ENCODE assay signal across 8 cellular contexts in the genomic region with DNA sequence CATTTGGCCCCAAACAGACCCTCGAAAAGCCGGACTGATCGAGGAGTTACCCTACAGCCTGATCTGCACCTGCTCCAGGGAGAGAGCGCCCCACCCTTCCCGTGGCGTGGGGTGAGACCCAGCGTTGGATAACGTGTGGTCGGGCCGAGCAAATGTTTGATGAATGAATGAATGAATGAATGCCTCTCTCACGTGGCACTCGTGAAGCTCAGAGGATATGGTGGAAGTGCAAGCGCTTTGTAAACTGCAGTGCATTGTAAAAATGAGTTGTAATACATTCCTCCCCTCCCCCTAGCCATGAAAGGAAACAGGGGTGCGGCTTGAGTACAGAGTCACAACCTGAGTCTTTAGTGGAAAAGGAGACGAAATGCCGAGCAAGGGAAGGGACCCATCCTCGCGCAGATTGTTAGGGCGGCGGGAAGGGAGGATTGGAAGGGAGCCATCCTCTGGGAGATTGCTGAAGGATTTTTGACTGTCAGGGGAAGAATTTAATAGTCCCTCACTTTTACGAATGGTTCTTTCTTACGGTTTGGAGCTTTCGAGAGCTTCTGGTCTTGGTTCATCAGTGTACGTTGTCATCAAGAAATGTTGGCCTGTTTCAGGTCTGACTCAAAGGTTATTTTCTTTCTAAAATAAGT. TPM values are rescaled to one million over a fixed set of nuclear protein-coding genes. Genes with fewer than 3 reads are reported as not detected.
DNase-seq lines count a peak whose midpoint lies in the region; ATAC-seq, FAIRE-seq and TF ChIP-seq lines count a peak whose summit lies in the region.

No MANE protein-coding gene starts in this region.

- H3K4me3 ChIP-seq in BLaER1 = peak overlapping the region; percentile 98
- peak overlapping the region; percentile 94 for H3K4me3 ChIP-seq in PC-9
- peak overlapping the region; percentile 91 for H3K4me3 ChIP-seq in K562
- H3K4me3 ChIP-seq in iPS-20b (ENCODE audit: low read length) = peak overlapping the region; percentile 92

- no peaks in the 10 kb centered on the region for H3K9me1 ChIP-seq in K562 (ENCODE audit: control insufficient read depth, insufficient read depth, low read length)

- H3K4me1 ChIP-seq in BLaER1 = peaks cover 47% of the 10 kb centered on the region
- peaks cover 23% of the 10 kb centered on the region for H3K4me1 ChIP-seq in PC-9 (replicated peaks; ENCODE audit: insufficient read depth)
- peaks cover 22 to 25% of the 10 kb centered on the region in 2 experiments for H3K4me1 ChIP-seq in K562 (replicated peaks in 1 of 2; ENCODE audit: control insufficient read depth in 2 of 2, insufficient read depth in 2 of 2, low read length in 2 of 2)
- H3K4me1 ChIP-seq in iPS-20b (ENCODE audit: insufficient read depth, low read length) = peaks cover 18% of the 10 kb centered on the region

- WGBS in K562 (ENCODE audit: insufficient coverage, low coverage, missing lambda C conversion rate) = under 1% methylated on average over 24 of the region's 24 CpGs

- peak overlapping the region; percentile 92 for H3K9ac ChIP-seq in BLaER1
- H3K9ac ChIP-seq in K562 (ENCODE audit: insufficient read depth in 1 of 2, low read depth in 2 of 2, low read length in 2 of 2) = peak overlapping the region; percentile 90 to 97
- H3K9ac ChIP-seq in iPS-20b (ENCODE audit: low read depth, low read length) = peak overlapping the region; percentile 99

- intact Hi-C loops in PC-9 (cut with micrococcal nuclease; ENCODE audit: unreplicated experiment) (loop anchor here (1.0 to 5.0 kb wide), 2 partner anchors 36 to 76 kb away; no protein-coding TSS in a partner anchor), K562 (cut with micrococcal nuclease) (no loop called here)

- H2AFZ ChIP-seq in PC-9 = peak overlapping the region; percentile 96
- H2AFZ ChIP-seq in K562 (ENCODE audit: low read depth, low read length) = peak overlapping the region; percentile 95

- TF ChIP-seq CTCF in PC-9 (conservative IDR thresholded peaks at IDR 0.05) (no peak), K562 (IDR thresholded peaks at IDR 0.05 in 2 of 3, conservative IDR thresholded peaks at IDR 0.05 in 1 of 3; ENCODE audit: insufficient read depth in 2 of 3, low read depth in 1 of 3, low read length in 3 of 3) (no peak)

- H3K79me2 ChIP-seq in PC-9 (ENCODE audit: low read depth) = peaks cover 70% of the 10 kb centered on the region
- H3K79me2 ChIP-seq in K562 (ENCODE audit: control insufficient read depth, insufficient read depth, low read length) = peaks cover 72% of the 10 kb centered on the region

- in situ Hi-C loops in K562 (cut with MboI) = no loop called here

- POLR2A ChIA-PET in PC-9 (lab: Charles Lee; ENCODE audit: unreplicated experiment) = interaction anchor here (0.6 to 1.0 kb wide), 4 partner anchors 35 to 1112 kb away, joined by 3 to 8 read pairs (median 6); no protein-coding TSS in a partner anchor
- POLR2A ChIA-PET in K562 (lab: Yijun Ruan, JAX) = interaction anchor here (0.7 to 2.2 kb wide), 6 partner anchors 9 to 319 kb away, joined by 3 to 12 read pairs (median 4); no protein-coding TSS in a partner anchor

- H3K9me3 ChIP-seq in BLaER1 (peaks cover 21% of the 10 kb centered on the region), PC-9 (ENCODE audit: insufficient read depth, low read depth) (no peaks in the 10 kb centered on the region), K562 (replicated peaks; ENCODE audit: control insufficient read depth, insufficient read depth, low read depth, low read length) (no peaks in the 10 kb centered on the region; the same call in 1 of the 2 replicates), iPS-20b (ENCODE audit: insufficient read depth, low read depth, low read length) (no peaks in the 10 kb centered on the region; the same call in 1 of the 2 replicates)

- H3K27me3 ChIP-seq in BLaER1 (no peaks in the 10 kb centered on the region), PC-9 (ENCODE audit: insufficient read depth, low read depth) (no peaks in the 10 kb centered on the region), K562 (ENCODE audit: control insufficient read depth in 2 of 2, insufficient read depth in 2 of 2, low read length in 2 of 2) (no peaks in the 10 kb centered on the region), iPS-20b (ENCODE audit: insufficient read depth, low read length) (peaks cover 8% of the 10 kb centered on the region; the same call in 1 of the 2 replicates)

- H3F3A ChIP-seq in PC-9 (ENCODE audit: insufficient read depth, low read depth) = peaks cover 6% of the 10 kb centered on the region; the same call in 1 of the 2 replicates

- ATAC-seq in GM18867 (IDR thresholded peaks at IDR 0.05; ENCODE audit: unreplicated experiment) (peak; percentile 34), HG03066 (IDR thresholded peaks at IDR 0.05; ENCODE audit: low read depth, unreplicated experiment) (peak; percentile 25), K562 (peak; percentile 59)

- TF ChIP-seq POLR2A in K562 (conservative IDR thresholded peaks at IDR 0.05) = no peak; the same call in 1 of the 2 replicates

- H3K27ac ChIP-seq in BLaER1 (peak overlapping the region; percentile 93), PC-9 (peak overlapping the region; percentile 86), K562 (ENCODE audit: extremely low read depth, low read depth, low read length) (peak overlapping the region; percentile 93), iPS-20b (ENCODE audit: low read length) (peak overlapping the region; percentile 100)

- peak; percentile 37 for FAIRE-seq in K562 (lab: Jason Lieb, UNC)

- H3K4me2 ChIP-seq in BLaER1 (peak overlapping the region; percentile 97), PC-9 (peak overlapping the region; percentile 88), K562 (ENCODE audit: insufficient read depth, low read length) (peak overlapping the region; percentile 83)

- TF ChIP-seq RAD21 in K562 (CRISPR knock-in tag; conservative IDR thresholded peaks at IDR 0.05 in 1 of 2, IDR thresholded peaks at IDR 0.05 in 1 of 2) = no peak

- CTCF ChIA-PET in PC-9 (lab: Charles Lee) (interaction anchor here (0.7 to 1.0 kb wide), 2 partner anchors 447 to 606 kb away, joined by 3 to 4 read pairs; no protein-coding TSS in a partner anchor), K562 (lab: Yijun Ruan, JAX; ENCODE audit: low intra/inter-chr PET ratio) (no interaction called here)

- peaks cover 26% of the 10 kb centered on the region for H3K36me3 ChIP-seq in BLaER1
- H3K36me3 ChIP-seq in PC-9 (ENCODE audit: low read depth) = no peaks in the 10 kb centered on the region; the same call in 1 of the 2 replicates
- H3K36me3 ChIP-seq in K562 (ENCODE audit: control insufficient read depth, insufficient read depth, low read length) = peaks cover 18% of the 10 kb centered on the region; the same call in 2 of the 3 replicates
- H3K36me3 ChIP-seq in iPS-20b (ENCODE audit: insufficient read depth, low read depth, low read length) = peaks cover 16% of the 10 kb centered on the region; the same call in 1 of the 2 replicates

- TF ChIP-seq EP300 in K562 (IDR thresholded peaks at IDR 0.05; ENCODE audit: low read length) = no peak

- peaks cover 55% of the 10 kb centered on the region for H4K20me1 ChIP-seq in BLaER1
- H4K20me1 ChIP-seq in PC-9 (ENCODE audit: insufficient read depth) = peaks cover 19% of the 10 kb centered on the region
- peaks cover 12% of the 10 kb centered on the region; the same call in 1 of the 2 replicates for H4K20me1 ChIP-seq in K562 (replicated peaks; ENCODE audit: control insufficient read depth, insufficient read depth, low read length)

- BruUV-seq in PC-9 (replicated peaks; lab: Mats Ljungman, UMichigan) (TSS peak; percentile 66), K562 (replicated peaks; lab: Mats Ljungman, UMichigan) (no TSS peak)

- peak in 1 of 2 experiments; percentile 35 for DNase-seq in PC-9
- peak in 3 of 4 experiments; percentile 28 to 39 (median 30) for DNase-seq in K562 (ENCODE audit: extremely low read depth in 1 of 4, low spot score in 3 of 4)
- DNase-seq in stimulated activated CD4-positive, alpha-beta T cell treated with anti-CD3 and anti-CD28 coated beads, Interleukin-15, amount 100 ng/mL, for 24 hours = peak; percentile 79
- DNase-seq in retina = no peak

- no peaks in the 10 kb centered on the region for H3K9me2 ChIP-seq in PC-9 (ENCODE audit: insufficient read depth)

TF ChIP-seq in K562, 482 proteins besides CTCF, POLR2A, EP300 and RAD21 (continues in another document):
- no peak for TF ChIP-seq NCOA6 (IDR thresholded peaks at IDR 0.05)
- TF ChIP-seq, protein P1, sequence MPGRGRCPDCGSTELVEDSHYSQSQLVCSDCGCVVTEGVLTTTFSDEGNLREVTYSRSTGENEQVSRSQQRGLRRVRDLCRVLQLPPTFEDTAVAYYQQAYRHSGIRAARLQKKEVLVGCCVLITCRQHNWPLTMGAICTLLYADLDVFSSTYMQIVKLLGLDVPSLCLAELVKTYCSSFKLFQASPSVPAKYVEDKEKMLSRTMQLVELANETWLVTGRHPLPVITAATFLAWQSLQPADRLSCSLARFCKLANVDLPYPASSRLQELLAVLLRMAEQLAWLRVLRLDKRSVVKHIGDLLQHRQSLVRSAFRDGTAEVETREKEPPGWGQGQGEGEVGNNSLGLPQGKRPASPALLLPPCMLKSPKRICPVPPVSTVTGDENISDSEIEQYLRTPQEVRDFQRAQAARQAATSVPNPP (IDR thresholded peaks at IDR 0.05; ENCODE audit: borderline replicate concordance, insufficient read depth, insufficient read length) = no peak
- no peak for TF ChIP-seq BMI1 (IDR thresholded peaks at IDR 0.05; ENCODE audit: low read length)
- 0 out of 2 replicates have a peak, but pooled peaks have one; percentile 2 for TF ChIP-seq MYNN (IDR thresholded peaks at IDR 0.05)
- no peak for TF ChIP-seq MYNN (CRISPR knock-in tag; IDR thresholded peaks at IDR 0.05)

RNA-seq across cellular contexts. Expression of a gene that starts 0.8 kb away (rescaled TPM):
- total RNA-seq in PC-9 (2021) (28.0 and 30.2 TPM in 2 replicates), K562 (2014; rRNA removed) (19.6 and 26.4 TPM in 2 replicates), K562 (2014; rRNA removed; fragmentation: Illumina TruSeq; extraction: Trizol) (44.2 and 54.8 TPM in 2 replicates), K562 (2015; rRNA removed; fragmentation: Illumina TruSeq; extraction: Trizol) (39.9 TPM in 2 replicates), K562 (2021) (19.4 and 19.9 TPM in 2 replicates)
- 29.9 and 116 TPM in 2 replicates for total RNA-seq in K562 (2011; cell fraction: chromatin; rRNA removed; ENCODE audit: low replicate concordance)
- total RNA-seq in K562 (2011; cell fraction: nucleolus; rRNA removed) = 13.0 and 18.2 TPM in 2 replicates
- 39.8 and 74.2 TPM in 2 replicates for total RNA-seq in K562 (2011; cell fraction: nucleoplasm; rRNA removed)
- polyA plus RNA-seq in K562 (2011; rRNA removed) (12.0 and 16.4 TPM in 2 replicates), K562 (2014; fragmentation: Illumina TruSeq; extraction: Trizol) (13.1 and 14.3 TPM in 2 replicates), K562 (2014; fragmentation: Nextera tagmentation; extraction: Ambion mirVana) (1 to 10 TPM; 6.8 to 9.1 TPM), K562 (2014; rRNA removed) (11.8 and 12.4 TPM in 2 replicates)
- polyA plus RNA-seq in K562 (2011; cell fraction: cytosol; rRNA removed) = 2.0 and 5.6 TPM in 2 replicates
- polyA plus RNA-seq in K562 (2011; cell fraction: nucleus; rRNA removed) = 29.6 and 42.8 TPM in 2 replicates
- polyA plus RNA-seq in K562 (2012) = 12.5 and 13.1 TPM in 2 replicates
- polyA minus RNA-seq in K562 (2011; rRNA and poly(A)+ RNA removed) = 95.7 and 99.2 TPM in 2 replicates
- polyA minus RNA-seq in K562 (2011; cell fraction: cytosol; rRNA and poly(A)+ RNA removed) = 10.4 and 10.5 TPM in 2 replicates
- 37.0 and 64.0 TPM in 2 replicates for polyA minus RNA-seq in K562 (2011; cell fraction: nucleus; rRNA and poly(A)+ RNA removed)
